In the genomic region with DNA sequence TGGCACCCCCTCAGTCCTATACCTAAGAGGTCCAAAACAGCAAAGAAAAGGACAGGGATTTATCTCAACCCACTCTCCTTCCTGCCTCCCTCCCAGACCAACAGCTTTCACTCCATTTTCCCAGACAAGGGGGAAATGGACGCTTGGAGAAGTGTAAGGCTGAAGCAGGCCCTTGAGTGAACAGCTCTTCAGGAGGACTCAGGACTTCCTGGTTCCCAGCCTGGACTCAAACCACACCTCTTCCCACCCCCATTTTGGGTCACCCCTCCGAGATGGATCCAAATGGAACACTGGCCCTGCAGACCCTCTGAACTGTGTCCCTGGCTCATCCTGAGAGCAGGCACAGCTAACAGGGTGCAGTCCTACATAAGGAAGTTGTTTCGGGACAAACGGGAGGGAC, we compare ENCODE assay signal across 8 cellular contexts. TPM values are rescaled to one million over a fixed set of nuclear protein-coding genes. Genes with fewer than 3 reads are reported as not detected.
DNase-seq lines count a peak whose midpoint lies in the region; ATAC-seq and TF ChIP-seq lines count a peak whose summit lies in the region.

No MANE protein-coding gene starts in this region.

- WGBS in psoas muscle, 3 donors: 1 to 8% (median 2%) methylated on average over 4 of the region's 4 CpGs

- intact Hi-C loops in Panc1 (cut with micrococcal nuclease; ENCODE audit: unreplicated experiment) (no loop called here), psoas muscle (cut with DNase I) (loop anchor here (5.0 kb wide), 1 partner anchor 36 kb away; no protein-coding TSS in a partner anchor)

- H3K9me3 ChIP-seq in Panc1 (ENCODE audit: control insufficient read depth, insufficient read depth, low read depth, low read length) (no peaks in the 10 kb centered on the region), psoas muscle (no peaks in the 10 kb centered on the region)

- in situ Hi-C loops in Panc1 (cut with HindIII; ENCODE audit: low pct_unique_long_range_greater_than_20kb, low sequenced_read_pairs): no loop called here

- H3K27ac ChIP-seq in Panc1 (ENCODE audit: low read length) (peak overlapping the region; percentile 84), psoas muscle (peak overlapping the region; percentile 95)

- no TSS peak for BruUV-seq in Panc1 (replicated peaks; lab: Mats Ljungman, UMichigan)

- no peak for DNase-seq in GM12865 (ENCODE audit: low read depth)
- no peak for DNase-seq in Panc1 (ENCODE audit: low read depth, low spot score)
- DNase-seq in epithelial cell of proximal tubule (ENCODE audit: low read depth): no peak
- no peak for DNase-seq in psoas muscle
- no peak for DNase-seq in DMS 273 (lab: John Stamatoyannopoulos, UW; ENCODE audit: unreplicated experiment)
- DNase-seq in amygdala (lab: John Stamatoyannopoulos, UW): no peak

- H3K4me1 ChIP-seq in Panc1 (ENCODE audit: control insufficient read depth, insufficient read depth, low read length): peaks cover 32% of the 10 kb centered on the region
- peaks cover 33% of the 10 kb centered on the region for H3K4me1 ChIP-seq in psoas muscle

- CTCF ChIA-PET in Panc1 (lab: Charles Lee): interaction anchor here (0.6 kb wide), 1 partner anchor 171 kb away, joined by 18 read pairs; no protein-coding TSS in a partner anchor

- POLR2A ChIA-PET in Panc1 (lab: Charles Lee): no interaction called here

- TF ChIP-seq CTCF in GM12865 (IDR thresholded peaks at IDR 0.05; ENCODE audit: insufficient read depth, low read depth, low read length, missing control alignments) (no peak), Panc1 (IDR thresholded peaks at IDR 0.05) (no peak), epithelial cell of proximal tubule (conservative IDR thresholded peaks at IDR 0.05; ENCODE audit: low read depth, low read length) (no peak), psoas muscle (IDR thresholded peaks at IDR 0.05) (no peak)

- peak overlapping the region; percentile 72 for H3K4me3 ChIP-seq in GM12865 (ENCODE audit: low read depth, low read length)
- peak overlapping the region; percentile 93 to 97 for H3K4me3 ChIP-seq in Panc1 (ENCODE audit: low read depth in 2 of 2, low read length in 2 of 2)
- peak overlapping the region; percentile 90 for H3K4me3 ChIP-seq in epithelial cell of proximal tubule (ENCODE audit: low read depth, low read length)
- H3K4me3 ChIP-seq in psoas muscle: peak overlapping the region; percentile 99

- no peak for ATAC-seq in Panc1
- no peak for ATAC-seq in psoas muscle
- no peak for ATAC-seq in GM21619 (IDR thresholded peaks at IDR 0.05; ENCODE audit: unreplicated experiment)
- no peak for ATAC-seq in HG02852 (IDR thresholded peaks at IDR 0.05; ENCODE audit: unreplicated experiment)

- peaks cover 5% of the 10 kb centered on the region; the same call in 1 of the 2 replicates for H3K36me3 ChIP-seq in Panc1 (ENCODE audit: control insufficient read depth, insufficient read depth, low read length)
- H3K36me3 ChIP-seq in psoas muscle (ENCODE audit: insufficient read depth in 1 of 2, low read depth in 1 of 2): peaks cover 2 to 24% of the 10 kb centered on the region in 2 donors

- H3K27me3 ChIP-seq in Panc1 (ENCODE audit: control insufficient read depth, insufficient read depth, low read length) (no peaks in the 10 kb centered on the region), psoas muscle (ENCODE audit: insufficient read depth in 3 of 3, low read length in 2 of 3) (no peaks in the 10 kb centered on the region)

RNA-seq across cellular contexts. Expression of a gene that starts 2.7 kb away (rescaled TPM):
- 64.7 TPM for total RNA-seq in Panc1 (2021; ENCODE audit: unreplicated experiment)
- 49.9 TPM for polyA plus RNA-seq in Panc1 (2012; ENCODE audit: insufficient read length)
- total RNA-seq in epithelial cell of proximal tubule: 16.6 and 17.2 TPM in 2 replicates
- total RNA-seq in psoas muscle: 10 to 100 TPM; 62.6 to 69.8 (median 65.1) TPM
- polyA plus RNA-seq in psoas muscle: 10 to 100 TPM; 10.8 to 65.8 (median 13.9) TPM

RNA-seq across cellular contexts. Expression of a gene that starts 11.9 kb away (rescaled TPM):
- total RNA-seq in Panc1 (2021; ENCODE audit: unreplicated experiment): 4.7 TPM
- 5.1 TPM for polyA plus RNA-seq in Panc1 (2012; ENCODE audit: insufficient read length)
- total RNA-seq in epithelial cell of proximal tubule: 1.6 and 2.3 TPM in 2 replicates
- under 1 TPM in 1 of 4 donors, not detected in 3; 0.97 TPM for total RNA-seq in psoas muscle
- 1 to 10 TPM in 1 of 3 donors, under 1 TPM in 2; 0.21 to 1.2 (median 0.57) TPM for polyA plus RNA-seq in psoas muscle

RNA-seq across cellular contexts. Expression of a gene that starts 36.7 kb away (rescaled TPM):
- total RNA-seq in Panc1 (2021; ENCODE audit: unreplicated experiment): 1.9 TPM
- 2.1 TPM for polyA plus RNA-seq in Panc1 (2012; ENCODE audit: insufficient read length)
- 0.14 and 0.52 TPM in 2 replicates for total RNA-seq in epithelial cell of proximal tubule
- under 1 TPM; 0.07 to 0.43 (median 0.17) TPM for total RNA-seq in psoas muscle
- under 1 TPM; 0.08 to 0.39 (median 0.17) TPM for polyA plus RNA-seq in psoas muscle

RNA-seq across cellular contexts. Expression of a gene that starts 39.3 kb away (rescaled TPM):
- 57.3 TPM for total RNA-seq in Panc1 (2021; ENCODE audit: unreplicated experiment)
- polyA plus RNA-seq in Panc1 (2012; ENCODE audit: insufficient read length): 55.5 TPM
- 50.7 and 68.5 TPM in 2 replicates for total RNA-seq in epithelial cell of proximal tubule
- total RNA-seq in psoas muscle: 10 to 100 TPM; 49.5 to 91.6 (median 70.6) TPM
- polyA plus RNA-seq in psoas muscle: 100 to 1,000 TPM in 1 of 3 donors, 10 to 100 TPM in 2; 67.5 to 105 (median 86.5) TPM

RNA-seq across cellular contexts. Expression of a gene that starts 52.8 kb away (rescaled TPM):
- total RNA-seq in Panc1 (2021; ENCODE audit: unreplicated experiment): 34.4 TPM
- polyA plus RNA-seq in Panc1 (2012; ENCODE audit: insufficient read length): 32.6 TPM
- total RNA-seq in epithelial cell of proximal tubule: 21.8 and 37.8 TPM in 2 replicates
- total RNA-seq in psoas muscle: 10 to 100 TPM; 13.3 to 27.3 (median 21.3) TPM
- 10 to 100 TPM; 13.3 to 16.8 (median 14.1) TPM for polyA plus RNA-seq in psoas muscle
